9 cellular contexts compared by ENCODE assay signal in the genomic region with DNA sequence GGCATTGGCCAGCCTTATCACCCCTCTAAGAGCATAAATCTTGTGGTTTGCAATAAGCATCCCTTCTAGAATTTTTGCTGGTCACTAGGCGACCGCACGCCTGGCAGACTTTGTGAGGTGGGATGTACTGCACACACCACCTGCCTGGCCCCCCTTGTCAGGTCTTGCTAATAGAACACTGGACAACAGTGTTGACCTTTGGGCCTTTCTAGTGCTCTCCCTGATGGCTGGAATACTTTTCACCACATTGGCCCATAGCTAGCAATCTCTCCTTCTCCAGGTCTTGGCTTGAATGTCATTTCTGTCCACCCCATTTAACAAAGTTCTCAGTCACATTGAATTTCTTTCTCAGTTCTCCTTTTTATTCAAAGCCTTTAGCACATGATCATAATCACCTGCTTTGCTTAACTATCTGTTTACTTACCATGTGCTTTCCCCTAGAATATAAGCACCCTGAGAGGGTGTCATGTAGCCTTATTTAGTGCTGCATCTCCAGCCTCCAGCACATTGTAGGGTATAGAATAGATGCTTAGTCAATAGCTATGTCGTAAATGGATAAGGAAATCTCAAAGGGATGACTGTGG.
"Had no signal": no experiment of that assay in that cellular context is flagged by ENCODE, and none has a peak within 500 bp of the region (broad histone marks: within the 10 kb centered on the region; RNA-seq: fewer than 3 reads in every experiment).

No MANE protein-coding gene starts in this region.

- DNase-seq: H9, HCEC 1CT, IMR-90, KG1 had no signal

- H3K4me2 ChIP-seq: GM23338 had no signal

- H3K4me3 Mint-ChIP-seq: GM23338, H9 had no signal

- FAIRE-seq: H1, H54, K562 had no signal

- H3K9me3 Mint-ChIP-seq: GM23338, H9 had no signal

- H3K4me1 Mint-ChIP-seq: GM23338, H9 had no signal

- H2AFZ ChIP-seq: GM23338 had no signal

- H3K27ac Mint-ChIP-seq: GM23338, H9 had no signal

- H3K4me3 ChIP-seq: GM23338, K562 had no signal

- H3K27ac ChIP-seq: HL-60 had no signal

- ATAC-seq: GM23338, K562 had no signal
